In the genomic region with DNA sequence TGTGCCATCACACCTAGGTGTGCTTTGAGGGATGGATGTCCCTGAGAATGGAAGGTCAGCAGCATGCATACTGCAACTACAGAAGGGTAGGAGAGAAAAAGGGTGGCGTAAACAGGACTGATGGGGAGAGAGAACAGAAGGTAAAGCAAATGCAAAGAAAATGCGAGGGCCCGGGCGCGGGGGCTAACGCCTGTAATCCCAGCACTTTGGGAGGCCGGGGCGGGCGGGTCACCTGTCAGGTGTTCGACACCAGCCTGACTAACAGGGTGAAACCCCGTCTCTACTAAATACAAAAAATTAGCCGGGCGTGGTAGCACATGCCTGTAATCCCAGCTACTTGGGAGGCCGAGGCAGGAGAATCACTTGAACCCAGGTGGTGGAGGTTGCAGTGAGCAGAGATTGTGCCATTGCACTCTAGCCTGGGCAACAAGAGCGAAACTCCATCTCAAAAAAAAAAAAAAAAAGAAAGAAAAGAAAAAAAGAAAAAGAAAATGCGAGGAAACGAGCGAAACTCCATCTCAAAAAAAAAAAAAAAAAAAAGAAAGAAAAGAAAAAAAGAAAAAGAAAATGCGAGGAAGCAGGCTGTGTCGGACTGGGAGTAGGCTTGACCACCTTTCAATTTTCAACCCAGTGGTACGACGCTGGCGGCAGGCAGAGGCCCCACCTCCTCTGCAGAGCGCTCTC, we compare ENCODE assay signal across 1 cellular context.
A peak's percentile ranks its signal among the peaks of the same experiment; 100 is the strongest.
TF ChIP-seq lines count a peak whose summit lies in the region.

No MANE protein-coding gene starts in this region.

TF ChIP-seq in GM12878, 131 proteins besides CTCF, POLR2A, EP300 and RAD21:
- TF ChIP-seq NBN (IDR thresholded peaks at IDR 0.05): 0 out of 2 replicates have a peak, but pooled peaks have one; percentile 38
TF ChIP-seq in GM12878: peak in this region for 1; not testable (repeated sequence) for 130.
